Comparison of ENCODE assay signal across 10 cellular contexts in the genomic region with DNA sequence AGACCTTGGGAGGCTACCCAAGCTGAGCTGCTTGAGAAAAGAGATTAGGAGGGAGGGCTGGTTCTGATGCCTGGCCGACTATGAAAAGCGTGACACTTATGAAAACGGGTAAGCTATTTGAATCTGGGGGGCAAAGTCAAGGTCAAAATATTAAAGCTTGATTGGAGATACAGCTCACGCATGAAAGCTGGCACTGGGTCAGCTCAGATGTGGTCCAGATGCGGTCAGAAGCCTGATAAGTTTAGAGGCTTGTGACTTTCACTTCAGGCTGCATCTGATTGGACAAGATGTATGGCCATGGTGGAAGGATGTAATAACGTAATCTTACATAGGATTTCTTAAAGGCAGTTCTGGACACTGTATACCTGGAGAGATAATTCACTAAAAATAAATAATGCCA.
"Had no signal": no experiment of that assay in that cellular context is flagged by ENCODE, and none has a peak within 500 bp of the region (broad histone marks: within the 10 kb centered on the region; RNA-seq: fewer than 3 reads in every experiment).

No MANE protein-coding gene starts in this region.

- H3K36me3 ChIP-seq: HAP-1 had no signal

- H2AFZ ChIP-seq: GM23248 had no signal

- FAIRE-seq: HepG2, K562 had no signal

- H3K4me3 ChIP-seq: GM23248, HAP-1, K562 had no signal

- DNase-seq: GM23248, GOT3, H7, IMR-90, KG1 had no signal

- ATAC-seq: HCT116, HepG2, K562 had no signal

- H3K4me1 ChIP-seq: HAP-1 had no signal

- H3K9ac ChIP-seq: GM23248 had no signal

- H3K27ac ChIP-seq: GM23248, HL-60 had no signal
